23 cellular contexts compared by ENCODE assay signal in genomic region chr15:74013374-74013893, GRCh38.
"Had no signal": no experiment of that assay in that cellular context is flagged by ENCODE, and none has a peak within 500 bp of the region (broad histone marks: within the 10 kb centered on the region; RNA-seq: fewer than 3 reads in every experiment).

No MANE protein-coding gene starts in this region.

- H3K27me3 Mint-ChIP-seq: activated CD4-positive, alpha-beta memory T cell treated with anti-CD3 and anti-CD28 coated beads, Interleukin-2, amount 10 ng/mL, durations not matched to agents 7 days and 5 days; activated CD4-positive, alpha-beta T cell treated with anti-CD3 and anti-CD28 coated beads, Interleukin-2, amount 10 ng/mL, durations not matched to agents 7 days and 5 days; activated naive CD4-positive, alpha-beta T cell treated with anti-CD3 and anti-CD28 coated beads, Interleukin-2, amount 10 ng/mL, durations not matched to agents 7 days and 5 days; activated naive CD8-positive, alpha-beta T cell treated with anti-CD3 and anti-CD28 coated beads, Interleukin-2, amount 10 ng/mL, durations not matched to agents 7 days and 5 days; activated T-cell treated with anti-CD3 and anti-CD28 coated beads, Interleukin-2, amount 50 U/mL, for 24 hours; brain had no signal

- H3K9me3 Mint-ChIP-seq: activated CD4-positive, alpha-beta memory T cell treated with anti-CD3 and anti-CD28 coated beads, Interleukin-2, amount 10 ng/mL, durations not matched to agents 7 days and 5 days; activated T-cell treated with anti-CD3 and anti-CD28 coated beads, Interleukin-2, amount 50 U/mL, for 24 hours; WTC11 had no signal

- H3K9ac ChIP-seq: parathyroid adenoma had no signal

- H3K27ac ChIP-seq: parathyroid adenoma, psoas muscle, transverse colon had no signal

- H3K27ac Mint-ChIP-seq: activated CD4-positive, alpha-beta memory T cell treated with anti-CD3 and anti-CD28 coated beads, Interleukin-2, amount 10 ng/mL, durations not matched to agents 7 days and 5 days; activated CD4-positive, alpha-beta T cell treated with anti-CD3 and anti-CD28 coated beads, Interleukin-2, amount 10 ng/mL, durations not matched to agents 7 days and 5 days; activated naive CD4-positive, alpha-beta T cell treated with anti-CD3 and anti-CD28 coated beads, Interleukin-2, amount 10 ng/mL, durations not matched to agents 7 days and 5 days; activated naive CD8-positive, alpha-beta T cell treated with anti-CD3 and anti-CD28 coated beads, Interleukin-2, amount 10 ng/mL, durations not matched to agents 7 days and 5 days; activated T-cell treated with anti-CD3 and anti-CD28 coated beads, Interleukin-2, amount 50 U/mL, for 24 hours; brain; WTC11 had no signal

- DNase-seq: activated CD4-positive, alpha-beta memory T cell treated with anti-CD3 and anti-CD28 coated beads, Interleukin-2, amount 10 ng/mL, durations not matched to agents 7 days and 5 days; activated CD4-positive, alpha-beta T cell treated with anti-CD3 and anti-CD28 coated beads for 1 hour; activated CD4-positive, alpha-beta T cell treated with anti-CD3 and anti-CD28 coated beads, Interleukin-2, amount 10 ng/mL, durations not matched to agents 7 days and 5 days; activated CD8-positive, alpha-beta memory T cell treated with anti-CD3 and anti-CD28 coated beads, Interleukin-2, amount 50 U/mL, for 48 hours; activated gamma-delta T cell; activated naive CD4-positive, alpha-beta T cell treated with anti-CD3 and anti-CD28 coated beads, Interleukin-2, amount 10 ng/mL, durations not matched to agents 7 days and 5 days; activated naive CD8-positive, alpha-beta T cell treated with anti-CD3 and anti-CD28 coated beads, Interleukin-2, amount 10 ng/mL, durations not matched to agents 7 days and 5 days; foreskin fibroblast; heart right ventricle; kidney glomerular epithelial cell; left lung; mammary epithelial cell; nucleus accumbens; psoas muscle; stimulated activated naive CD4-positive, alpha-beta T cell; T-helper 2 cell; transverse colon had no signal

- H3K4me3 Mint-ChIP-seq: activated CD4-positive, alpha-beta memory T cell treated with anti-CD3 and anti-CD28 coated beads, Interleukin-2, amount 10 ng/mL, durations not matched to agents 7 days and 5 days; activated CD4-positive, alpha-beta T cell treated with anti-CD3 and anti-CD28 coated beads, Interleukin-2, amount 10 ng/mL, durations not matched to agents 7 days and 5 days; activated naive CD4-positive, alpha-beta T cell treated with anti-CD3 and anti-CD28 coated beads, Interleukin-2, amount 10 ng/mL, durations not matched to agents 7 days and 5 days; activated naive CD8-positive, alpha-beta T cell treated with anti-CD3 and anti-CD28 coated beads, Interleukin-2, amount 10 ng/mL, durations not matched to agents 7 days and 5 days; activated T-cell treated with anti-CD3 and anti-CD28 coated beads, Interleukin-2, amount 50 U/mL, for 24 hours; brain; WTC11 had no signal

- H2AFZ ChIP-seq: parathyroid adenoma had no signal

- H3K4me1 ChIP-seq: parathyroid adenoma had no signal

- ATAC-seq: esophagus mucosa, heart right ventricle, left lung, psoas muscle, WTC11 had no signal

- H3K9me3 ChIP-seq: ascending aorta, heart right ventricle, left lung, psoas muscle, transverse colon had no signal

- H3K4me3 ChIP-seq: ascending aorta, heart right ventricle, left lung, psoas muscle, transverse colon had no signal

- H3K27me3 ChIP-seq: ascending aorta, heart right ventricle, left lung, transverse colon had no signal

- H3K36me3 ChIP-seq: transverse colon had no signal
